ENCODE assay signal across 23 cellular contexts in genomic region chr3:156725706-156726105, GRCh38. TPM values are rescaled to one million over a fixed set of nuclear protein-coding genes. Genes with fewer than 3 reads are reported as not detected.
A peak's percentile ranks its signal among the peaks of the same experiment; 100 is the strongest.
DNase-seq lines count a peak whose midpoint lies in the region; ATAC-seq, FAIRE-seq and TF ChIP-seq lines count a peak whose summit lies in the region.
"Had no signal": no experiment of that assay in that cellular context is flagged by ENCODE, and none has a peak within 500 bp of the region (broad histone marks: within the 10 kb centered on the region; RNA-seq: fewer than 3 reads in every experiment).

No MANE protein-coding gene starts in this region.

- 29 to 53% (median 43%) methylated on average over 5 of the region's 5 CpGs for WGBS in small intestine, 3 donors
- WGBS in right lobe of liver (ENCODE audit: insufficient coverage, low coverage, low lambda C conversion rate, missing lambda C conversion rate): 60% methylated on average over 5 of the region's 5 CpGs

- intact Hi-C loops in right lobe of liver (cut with DNase I): no loop called here

- H3K27me3 ChIP-seq in small intestine (ENCODE audit: control insufficient read depth in 2 of 2, insufficient read depth in 2 of 2, low read length in 2 of 2) (no peaks in the 10 kb centered on the region), right lobe of liver (no peaks in the 10 kb centered on the region)
- H3K27me3 ChIP-seq: Peyer's patch, thyroid gland had no signal

- H3K36me3 ChIP-seq in small intestine (ENCODE audit: control insufficient read depth in 2 of 2, insufficient read depth in 2 of 2, low read length in 2 of 2) (no peaks in the 10 kb centered on the region), right lobe of liver (no peaks in the 10 kb centered on the region)
- H3K36me3 ChIP-seq: Peyer's patch, thyroid gland had no signal

- TF ChIP-seq POLR2A in right lobe of liver (IDR thresholded peaks at IDR 0.05): no peak

- H3K4me3 ChIP-seq in epithelial cell of esophagus (ENCODE audit: low read length) (no peak overlapping the region), small intestine (ENCODE audit: low read depth in 1 of 2, low read length in 2 of 2) (no peak overlapping the region), right lobe of liver (no peak overlapping the region)
- H3K4me3 ChIP-seq: Peyer's patch, thyroid gland had no signal

- H3K9me3 ChIP-seq in small intestine (ENCODE audit: control insufficient read depth, low read depth) (no peaks in the 10 kb centered on the region), right lobe of liver (no peaks in the 10 kb centered on the region)
- H3K9me3 ChIP-seq: Peyer's patch, thyroid gland had no signal

- no peak for FAIRE-seq in small intestine (lab: Jason Lieb, UNC)
- FAIRE-seq: GM12892 had no signal

- no peak overlapping the region for H3K27ac ChIP-seq in small intestine (ENCODE audit: low read depth in 1 of 2, low read length in 1 of 2)
- no peak overlapping the region for H3K27ac ChIP-seq in right lobe of liver
- H3K27ac ChIP-seq: Peyer's patch, thyroid gland had no signal

- peak; percentile 25 for DNase-seq in NCI-H82 (lab: John Stamatoyannopoulos, UW)
- DNase-seq in NCI-H82 treated with DMSO at 0.1 percent for 48 hours (lab: John Stamatoyannopoulos, UW; ENCODE audit: unreplicated experiment): no peak
- peak; percentile 67 for DNase-seq in NCI-H774 (lab: John Stamatoyannopoulos, UW)
- peak; percentile 94 for DNase-seq in epithelial cell of esophagus (ENCODE audit: low read depth)
- peak; percentile 75 for DNase-seq in small intestine
- DNase-seq in right lobe of liver: no peak
- no peak for DNase-seq in globus pallidus (ENCODE audit: low spot score)
- DNase-seq in ureter (ENCODE audit: low spot score): no peak
- DNase-seq: activated CD4-positive, alpha-beta T cell treated with anti-CD3 and anti-CD28 coated beads for 4 hours; activated CD8-positive, alpha-beta memory T cell treated with anti-CD3 and anti-CD28 coated beads, Interleukin-2, amount 50 U/mL, for 4 hours; activated effector memory CD4-positive, alpha-beta T cell treated with anti-CD3 and anti-CD28 coated beads, Interleukin-2, amount 50 U/mL, for 16 hours; amniotic stem cell; effector CD4-positive, alpha-beta T cell; GF-D8; islet precursor cell; Karpas-422; mesenchymal stem cell; NCI-H1436 treated with DMSO at 0.1 percent for 48 hours; NCI-H446 treated with DMSO at 0.1 percent for 48 hours; Peyer's patch; thyroid gland had no signal

- ATAC-seq in right lobe of liver: no peak
- ATAC-seq: SK-N-SH treated with all-trans-retinoic acid at 6 μM for 48 hours had no signal

- TF ChIP-seq CTCF in epithelial cell of esophagus (IDR thresholded peaks at IDR 0.05; ENCODE audit: insufficient read depth, low read depth, low read length, missing control alignments) (no peak), right lobe of liver (IDR thresholded peaks at IDR 0.05) (no peak)

- H3K4me1 ChIP-seq in small intestine (ENCODE audit: control insufficient read depth in 2 of 2, insufficient read depth in 1 of 2, low read depth in 1 of 2, low read length in 1 of 2) (peaks cover 0 to 5% of the 10 kb centered on the region in 2 donors), right lobe of liver (no peaks in the 10 kb centered on the region)
- H3K4me1 ChIP-seq: Peyer's patch, thyroid gland had no signal

RNA-seq across cellular contexts. Expression of gene TIPARP, which starts 51.3 kb away (rescaled TPM):
- 10 to 100 TPM in 2 of 3 donors, 1 to 10 TPM in 1; 8.5 to 18.1 (median 13.2) TPM for polyA plus RNA-seq in small intestine
- total RNA-seq in right lobe of liver (10 to 100 TPM; 10.2 to 19.5 (median 16.4) TPM), ureter (30.2 TPM)

Comparison
In these comparisons a context has a peak if more than half of its experiments do, and no peak if none do; other contexts are left out.
1. DNase-seq: peak in NCI-H82 (single experiment), NCI-H774 (single experiment), epithelial cell of esophagus (single experiment) and small intestine (single experiment); none in NCI-H82 treated with DMSO at 0.1 percent for 48 hours (single experiment), right lobe of liver (0 of 3), globus pallidus (single experiment) and ureter (single experiment).